ENCODE assay signal across 11 cellular contexts in the genomic region with DNA sequence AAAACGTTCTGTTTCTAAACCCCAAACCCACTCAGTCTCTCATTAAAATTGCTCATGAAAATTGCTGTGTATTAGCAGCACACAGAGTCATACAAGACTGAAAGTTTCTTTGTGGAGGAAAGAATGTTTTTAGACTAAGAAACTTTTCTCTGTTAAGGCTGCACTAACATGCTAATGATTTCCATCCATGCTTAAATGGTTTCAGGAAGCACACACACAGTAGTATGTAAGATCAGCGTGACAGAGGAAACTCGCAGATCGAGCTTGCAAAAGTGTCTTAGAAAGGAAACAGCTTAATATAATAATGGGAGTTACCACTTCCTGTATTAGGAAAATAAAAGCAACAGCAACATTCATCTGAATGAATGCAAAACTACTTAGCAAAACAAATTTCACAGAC.
A peak's percentile ranks its signal among the peaks of the same experiment; 100 is the strongest.
DNase-seq lines count a peak whose midpoint lies in the region; ATAC-seq and TF ChIP-seq lines count a peak whose summit lies in the region.
"Had no signal": no experiment of that assay in that cellular context is flagged by ENCODE, and none has a peak within 500 bp of the region (broad histone marks: within the 10 kb centered on the region; RNA-seq: fewer than 3 reads in every experiment).

No MANE protein-coding gene starts in this region.

- TF ChIP-seq CTCF in left lung (IDR thresholded peaks at IDR 0.05) (no peak), Caco-2 (IDR thresholded peaks at IDR 0.05; ENCODE audit: insufficient read depth in 1 of 2, low read depth in 1 of 2, low read length in 1 of 2, severe bottlenecking in 1 of 2, unreplicated experiment in 1 of 2) (no peak), endodermal cell (conservative IDR thresholded peaks at IDR 0.05) (no peak)

- H3K27me3 Mint-ChIP-seq in Caco-2 (ENCODE audit: insufficient read depth, unreplicated experiment) (no peaks in the 10 kb centered on the region), endodermal cell (ENCODE audit: insufficient read depth) (no peaks in the 10 kb centered on the region)

- H3K27ac ChIP-seq in left lung (peak overlapping the region in 1 of 2 donors; percentile 19), endodermal cell (ENCODE audit: low read depth, low read length) (no peak overlapping the region)
- H3K27ac ChIP-seq: cardiac muscle cell, WERI-Rb-1 had no signal

- H3K9me3 Mint-ChIP-seq in Caco-2 (ENCODE audit: unreplicated experiment) = peaks cover 10% of the 10 kb centered on the region
- H3K9me3 Mint-ChIP-seq in endodermal cell = peaks cover 2% of the 10 kb centered on the region

- H3K4me1 Mint-ChIP-seq in Caco-2 (ENCODE audit: low read depth, unreplicated experiment) = no peaks in the 10 kb centered on the region
- H3K4me1 Mint-ChIP-seq in endodermal cell = peaks cover 10% of the 10 kb centered on the region

- H3K36me3 Mint-ChIP-seq in Caco-2 (ENCODE audit: insufficient read depth, unreplicated experiment) (no peaks in the 10 kb centered on the region), endodermal cell (ENCODE audit: low read depth) (peaks cover 2% of the 10 kb centered on the region)

- H3K4me3 Mint-ChIP-seq in Caco-2 (ENCODE audit: unreplicated experiment) (no peak overlapping the region), endodermal cell (no peak overlapping the region)

- H3K9me3 ChIP-seq in left lung (no peaks in the 10 kb centered on the region), Caco-2 (no peaks in the 10 kb centered on the region), endodermal cell (ENCODE audit: control insufficient read depth, low read length) (no peaks in the 10 kb centered on the region)

- no peaks in the 10 kb centered on the region for H3K27me3 ChIP-seq in left lung
- no peaks in the 10 kb centered on the region for H3K27me3 ChIP-seq in Caco-2 (replicated peaks; ENCODE audit: control insufficient read depth, insufficient read depth, low read length)
- no peaks in the 10 kb centered on the region for H3K27me3 ChIP-seq in endodermal cell (ENCODE audit: control insufficient read depth, insufficient read depth, low read length, poor library complexity, severe bottlenecking)

- H3K4me1 ChIP-seq in left lung (peaks cover 0 to 10% of the 10 kb centered on the region in 2 donors), Caco-2 (no peaks in the 10 kb centered on the region), endodermal cell (ENCODE audit: control insufficient read depth, insufficient read depth, low read length) (no peaks in the 10 kb centered on the region)

- H3K27ac Mint-ChIP-seq in Caco-2 (ENCODE audit: unreplicated experiment) (no peak overlapping the region), endodermal cell (no peak overlapping the region)

- DNase-seq in MV-4-11 (lab: John Stamatoyannopoulos, UW) = peak; percentile 39
- no peak for DNase-seq in left lung
- DNase-seq in amygdala (lab: John Stamatoyannopoulos, UW) = no peak
- DNase-seq in Caco-2 = no peak
- DNase-seq in endodermal cell = no peak
- DNase-seq: NCI-H748 treated with DMSO at 0.1 percent for 48 hours, WERI-Rb-1 had no signal

- intact Hi-C loops in left lung (cut with DNase I) (no loop called here), Caco-2 (cut with micrococcal nuclease; ENCODE audit: unreplicated experiment) (no loop called here)

- H3K4me3 ChIP-seq in left lung = no peak overlapping the region
- no peak overlapping the region for H3K4me3 ChIP-seq in Caco-2 (ENCODE audit: low read depth, low read length)
- no peak overlapping the region for H3K4me3 ChIP-seq in endodermal cell (ENCODE audit: low read length)
- H3K4me3 ChIP-seq: cardiac muscle cell, skin epidermis had no signal

- POLR2A ChIA-PET in Caco-2 (lab: Charles Lee) = no interaction called here

- 77 to 100% methylated on average over 2 to 4 of the region's 4 CpGs for WGBS in endodermal cell (ENCODE audit: insufficient coverage in 1 of 2, insufficient read length in 1 of 2), 2 experiments

- ATAC-seq in GM18502 (IDR thresholded peaks at IDR 0.05; ENCODE audit: poor library complexity, unreplicated experiment) (peak; percentile 72), GM21528 (IDR thresholded peaks at IDR 0.05; ENCODE audit: low FRiP score, unreplicated experiment) (peak; percentile 63), left lung (peak; percentile 63)

- CTCF ChIA-PET in Caco-2 (lab: Charles Lee) = no interaction called here

- H3K9ac ChIP-seq in endodermal cell (ENCODE audit: extremely low read depth, low read length, poor library complexity, severe bottlenecking) = no peak overlapping the region

- BruUV-seq in Caco-2 (replicated peaks; lab: Mats Ljungman, UMichigan) = no TSS peak

- H3K36me3 ChIP-seq in left lung (no peaks in the 10 kb centered on the region), Caco-2 (ENCODE audit: control insufficient read depth, insufficient read depth, low read length) (no peaks in the 10 kb centered on the region), endodermal cell (ENCODE audit: control insufficient read depth, insufficient read depth, low read length) (no peaks in the 10 kb centered on the region)
- H3K36me3 ChIP-seq: cardiac muscle cell, WERI-Rb-1 had no signal
